ENCODE assay signal across 9 cellular contexts in genomic region chr22:29702025-29702930, GRCh38. TPM values are rescaled to one million over a fixed set of nuclear protein-coding genes. Genes with fewer than 3 reads are reported as not detected.
DNase-seq lines count a peak whose midpoint lies in the region; ATAC-seq and TF ChIP-seq lines count a peak whose summit lies in the region.
"Had no signal": no experiment of that assay in that cellular context is flagged by ENCODE, and none has a peak within 500 bp of the region (broad histone marks: within the 10 kb centered on the region; RNA-seq: fewer than 3 reads in every experiment).

No MANE protein-coding gene starts in this region.

- no peaks in the 10 kb centered on the region for H3F3A ChIP-seq in DOHH2 (ENCODE audit: control insufficient read depth, insufficient read depth)

- H3K4me3 Mint-ChIP-seq in effector memory CD8-positive, alpha-beta T cell: no peak overlapping the region

- H2AFZ ChIP-seq in parathyroid adenoma: no peak overlapping the region

- H3K9me3 ChIP-seq in DOHH2 (ENCODE audit: control insufficient read depth, insufficient read depth, low read length) (no peaks in the 10 kb centered on the region), parathyroid adenoma (ENCODE audit: control insufficient read depth, low read length) (no peaks in the 10 kb centered on the region)

- TF ChIP-seq CTCF in DOHH2 (IDR thresholded peaks at IDR 0.05; ENCODE audit: low read depth, low read length, poor library complexity, severe bottlenecking): no peak
- no peak for TF ChIP-seq CTCF in parathyroid adenoma (IDR thresholded peaks at IDR 0.05)

- no peak overlapping the region for H3K27ac Mint-ChIP-seq in effector memory CD8-positive, alpha-beta T cell

- H3K27ac ChIP-seq in DOHH2 (ENCODE audit: low read depth, low read length): no peak overlapping the region
- H3K27ac ChIP-seq in parathyroid adenoma: peak overlapping the region; percentile 91

- peak overlapping the region; percentile 39 for H3K4me3 ChIP-seq in DOHH2 (ENCODE audit: low read length)
- H3K4me3 ChIP-seq in parathyroid adenoma (ENCODE audit: low read depth, low read length): no peak overlapping the region

- H3K9ac ChIP-seq in parathyroid adenoma: no peak overlapping the region

- ATAC-seq in effector memory CD8-positive, alpha-beta T cell (replicated peaks): no peak
- ATAC-seq in HG03469 (IDR thresholded peaks at IDR 0.05; ENCODE audit: unreplicated experiment) (no peak), HG02852 (IDR thresholded peaks at IDR 0.05; ENCODE audit: unreplicated experiment) (no peak)

- no peaks in the 10 kb centered on the region for H3K9me2 ChIP-seq in DOHH2 (replicated peaks; ENCODE audit: control insufficient read depth, low read length)

- H3K79me2 ChIP-seq in DOHH2 (ENCODE audit: control insufficient read depth, low read length): no peaks in the 10 kb centered on the region
- H3K79me2 ChIP-seq in parathyroid adenoma: no peaks in the 10 kb centered on the region

- H4K20me1 ChIP-seq in DOHH2 (ENCODE audit: control insufficient read depth, insufficient read depth, low read depth, low read length): 0 out of 2 replicates have a peak, but pooled peaks cover 3% of the 10 kb centered on the region

- peaks cover 0 to 27% of the 10 kb centered on the region in 2 donors for H3K27me3 Mint-ChIP-seq in effector memory CD8-positive, alpha-beta T cell

- H3K4me1 Mint-ChIP-seq in effector memory CD8-positive, alpha-beta T cell (ENCODE audit: low read depth in 2 of 2): no peaks in the 10 kb centered on the region

- H3K9me3 Mint-ChIP-seq in effector memory CD8-positive, alpha-beta T cell: no peaks in the 10 kb centered on the region

- H3K27me3 ChIP-seq in DOHH2 (ENCODE audit: control insufficient read depth, low read length) (no peaks in the 10 kb centered on the region; the same call in 1 of the 2 replicates), parathyroid adenoma (ENCODE audit: control insufficient read depth, insufficient read depth, low read length) (no peaks in the 10 kb centered on the region)

- H3K36me3 ChIP-seq in DOHH2 (ENCODE audit: control insufficient read depth, low read length) (no peaks in the 10 kb centered on the region), parathyroid adenoma (ENCODE audit: control insufficient read depth, insufficient read depth, low read length) (no peaks in the 10 kb centered on the region)

- H3K36me3 Mint-ChIP-seq in effector memory CD8-positive, alpha-beta T cell (ENCODE audit: insufficient read depth): peaks cover 8% of the 10 kb centered on the region

- DNase-seq in NCI-H2171 (lab: John Stamatoyannopoulos, UW) (peak; percentile 71), cerebellum (ENCODE audit: low spot score) (peak; percentile 77)
- DNase-seq in effector memory CD8-positive, alpha-beta T cell: no peak
- DNase-seq: activated naive CD4-positive, alpha-beta T cell treated with Interleukin-2 at 50 U/mL for 16 hours; effector CD4-positive, alpha-beta T cell had no signal

- H3K4me1 ChIP-seq in DOHH2 (ENCODE audit: control insufficient read depth, low read length) (peaks cover 26% of the 10 kb centered on the region), parathyroid adenoma (peaks cover 20% of the 10 kb centered on the region)

- H3K4me2 ChIP-seq in DOHH2 (ENCODE audit: low read length): peak overlapping the region; percentile 54
- no peak overlapping the region for H3K4me2 ChIP-seq in parathyroid adenoma (ENCODE audit: low read length)

RNA-seq across cellular contexts. Expression of gene CABP7, which starts 17.5 kb away (rescaled TPM):
- total RNA-seq in cerebellum: 12.5 TPM

Comparison
In these comparisons a context has a peak if more than half of its experiments do, and no peak if none do; other contexts are left out.
1. DNase-seq: peak in NCI-H2171 (single experiment) and cerebellum (single experiment); none in effector memory CD8-positive, alpha-beta T cell (0 of 3).